In the genomic region with DNA sequence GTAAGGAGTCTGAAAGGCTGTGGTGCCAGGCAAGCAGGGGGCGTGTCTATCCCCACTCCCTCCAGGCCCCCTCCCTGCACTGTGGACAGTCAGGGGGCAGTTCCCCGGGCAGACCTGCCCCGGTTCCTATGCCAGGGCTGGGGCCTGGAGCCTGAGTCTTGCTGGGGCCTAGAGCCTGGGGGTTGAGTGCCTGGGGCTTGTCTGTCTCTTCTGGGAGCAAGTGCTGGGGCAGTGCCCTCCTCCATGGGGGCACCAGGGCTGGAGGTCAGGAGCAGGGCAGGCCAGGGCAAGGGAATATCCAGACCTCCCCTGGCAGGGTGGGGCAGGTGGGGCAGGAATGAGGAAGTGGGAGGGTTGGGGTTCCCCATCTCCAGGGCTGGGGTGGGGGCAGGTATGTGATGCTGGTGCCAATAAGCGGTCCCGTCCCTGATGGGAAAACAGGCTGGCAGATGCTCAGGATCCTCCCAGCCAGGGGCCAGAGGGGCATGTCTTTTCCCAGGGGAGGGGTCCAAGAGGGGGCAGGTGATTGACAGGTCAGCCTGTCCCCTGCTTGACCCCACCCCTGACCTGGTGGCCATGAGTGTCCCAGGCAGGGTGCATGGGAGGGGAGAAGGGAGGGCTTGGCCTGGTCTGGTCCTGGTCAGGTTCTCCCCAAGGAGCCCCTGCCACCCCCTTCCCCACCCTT, we compare ENCODE assay signal across 1 cellular context.
TF ChIP-seq lines count a peak whose summit lies in the region.

No MANE protein-coding gene starts in this region.

TF ChIP-seq in SK-N-SH treated with all-trans-retinoic acid at 6 μM for 48 hours, 23 proteins besides CTCF, POLR2A, EP300 and RAD21 (continued from another document):
- TF ChIP-seq, protein P1, sequence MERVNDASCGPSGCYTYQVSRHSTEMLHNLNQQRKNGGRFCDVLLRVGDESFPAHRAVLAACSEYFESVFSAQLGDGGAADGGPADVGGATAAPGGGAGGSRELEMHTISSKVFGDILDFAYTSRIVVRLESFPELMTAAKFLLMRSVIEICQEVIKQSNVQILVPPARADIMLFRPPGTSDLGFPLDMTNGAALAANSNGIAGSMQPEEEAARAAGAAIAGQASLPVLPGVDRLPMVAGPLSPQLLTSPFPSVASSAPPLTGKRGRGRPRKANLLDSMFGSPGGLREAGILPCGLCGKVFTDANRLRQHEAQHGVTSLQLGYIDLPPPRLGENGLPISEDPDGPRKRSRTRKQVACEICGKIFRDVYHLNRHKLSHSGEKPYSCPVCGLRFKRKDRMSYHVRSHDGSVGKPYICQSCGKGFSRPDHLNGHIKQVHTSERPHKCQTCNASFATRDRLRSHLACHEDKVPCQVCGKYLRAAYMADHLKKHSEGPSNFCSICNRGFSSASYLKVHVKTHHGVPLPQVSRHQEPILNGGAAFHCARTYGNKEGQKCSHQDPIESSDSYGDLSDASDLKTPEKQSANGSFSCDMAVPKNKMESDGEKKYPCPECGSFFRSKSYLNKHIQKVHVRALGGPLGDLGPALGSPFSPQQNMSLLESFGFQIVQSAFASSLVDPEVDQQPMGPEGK (CRISPR knock-in tag; IDR thresholded peaks at IDR 0.05; ENCODE audit: borderline replicate concordance) = no peak
- no peak for TF ChIP-seq ZNF565 (CRISPR knock-in tag; conservative IDR thresholded peaks at IDR 0.05; ENCODE audit: low read depth)
- no peak for TF ChIP-seq POU6F1 (CRISPR knock-in tag; IDR thresholded peaks at IDR 0.05; ENCODE audit: borderline replicate concordance, low read depth)
- TF ChIP-seq ESRRG (CRISPR knock-in tag; IDR thresholded peaks at IDR 0.05) = no peak
- no peak for TF ChIP-seq ARNTL (CRISPR knock-in tag; IDR thresholded peaks at IDR 0.05; ENCODE audit: borderline replicate concordance, low read depth)
- no peak for TF ChIP-seq ZFP30 (CRISPR knock-in tag; IDR thresholded peaks at IDR 0.05)
- no peak for TF ChIP-seq ZNF8 (CRISPR knock-in tag; IDR thresholded peaks at IDR 0.05)
- TF ChIP-seq, protein P2, sequence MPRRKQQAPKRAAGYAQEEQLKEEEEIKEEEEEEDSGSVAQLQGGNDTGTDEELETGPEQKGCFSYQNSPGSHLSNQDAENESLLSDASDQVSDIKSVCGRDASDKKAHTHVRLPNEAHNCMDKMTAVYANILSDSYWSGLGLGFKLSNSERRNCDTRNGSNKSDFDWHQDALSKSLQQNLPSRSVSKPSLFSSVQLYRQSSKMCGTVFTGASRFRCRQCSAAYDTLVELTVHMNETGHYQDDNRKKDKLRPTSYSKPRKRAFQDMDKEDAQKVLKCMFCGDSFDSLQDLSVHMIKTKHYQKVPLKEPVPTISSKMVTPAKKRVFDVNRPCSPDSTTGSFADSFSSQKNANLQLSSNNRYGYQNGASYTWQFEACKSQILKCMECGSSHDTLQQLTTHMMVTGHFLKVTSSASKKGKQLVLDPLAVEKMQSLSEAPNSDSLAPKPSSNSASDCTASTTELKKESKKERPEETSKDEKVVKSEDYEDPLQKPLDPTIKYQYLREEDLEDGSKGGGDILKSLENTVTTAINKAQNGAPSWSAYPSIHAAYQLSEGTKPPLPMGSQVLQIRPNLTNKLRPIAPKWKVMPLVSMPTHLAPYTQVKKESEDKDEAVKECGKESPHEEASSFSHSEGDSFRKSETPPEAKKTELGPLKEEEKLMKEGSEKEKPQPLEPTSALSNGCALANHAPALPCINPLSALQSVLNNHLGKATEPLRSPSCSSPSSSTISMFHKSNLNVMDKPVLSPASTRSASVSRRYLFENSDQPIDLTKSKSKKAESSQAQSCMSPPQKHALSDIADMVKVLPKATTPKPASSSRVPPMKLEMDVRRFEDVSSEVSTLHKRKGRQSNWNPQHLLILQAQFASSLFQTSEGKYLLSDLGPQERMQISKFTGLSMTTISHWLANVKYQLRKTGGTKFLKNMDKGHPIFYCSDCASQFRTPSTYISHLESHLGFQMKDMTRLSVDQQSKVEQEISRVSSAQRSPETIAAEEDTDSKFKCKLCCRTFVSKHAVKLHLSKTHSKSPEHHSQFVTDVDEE (CRISPR knock-in tag; IDR thresholded peaks at IDR 0.05) = no peak
- no peak for TF ChIP-seq GLIS3 (CRISPR knock-in tag; IDR thresholded peaks at IDR 0.05)
